ENCODE assay signal across 8 cellular contexts in genomic region chr11:125902927-125903752, GRCh38. TPM values are rescaled to one million over a fixed set of nuclear protein-coding genes. Genes with fewer than 3 reads are reported as not detected.
DNase-seq lines count a peak whose midpoint lies in the region; ATAC-seq, FAIRE-seq and TF ChIP-seq lines count a peak whose summit lies in the region.

A gene with protein sequence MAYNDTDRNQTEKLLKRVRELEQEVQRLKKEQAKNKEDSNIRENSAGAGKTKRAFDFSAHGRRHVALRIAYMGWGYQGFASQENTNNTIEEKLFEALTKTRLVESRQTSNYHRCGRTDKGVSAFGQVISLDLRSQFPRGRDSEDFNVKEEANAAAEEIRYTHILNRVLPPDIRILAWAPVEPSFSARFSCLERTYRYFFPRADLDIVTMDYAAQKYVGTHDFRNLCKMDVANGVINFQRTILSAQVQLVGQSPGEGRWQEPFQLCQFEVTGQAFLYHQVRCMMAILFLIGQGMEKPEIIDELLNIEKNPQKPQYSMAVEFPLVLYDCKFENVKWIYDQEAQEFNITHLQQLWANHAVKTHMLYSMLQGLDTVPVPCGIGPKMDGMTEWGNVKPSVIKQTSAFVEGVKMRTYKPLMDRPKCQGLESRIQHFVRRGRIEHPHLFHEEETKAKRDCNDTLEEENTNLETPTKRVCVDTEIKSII (minus strand): TSS chr11:125903206. CDS start chr11:125896284, 6,922 bp downstream.

- no peak within 1 kb of the TSS for H3K27ac ChIP-seq in SU-DHL-6 (ENCODE audit: low read depth, low read length)
- peak within 1 kb of the TSS; percentile 36 to 83 (median 54) for H3K27ac ChIP-seq in pancreas
- peak within 1 kb of the TSS; percentile 74 to 75 for H3K27ac ChIP-seq in tibial artery

- H3K27me3 Mint-ChIP-seq in activated naive CD8-positive, alpha-beta T cell treated with anti-CD3 and anti-CD28 coated beads, Interleukin-2, amount 10 ng/mL, durations not matched to agents 7 days and 5 days = peaks cover 22% of the 10 kb centered on the region

- H3K79me2 ChIP-seq in SU-DHL-6 (ENCODE audit: insufficient read depth, low read length) = peaks cover 12% of the 10 kb centered on the region; the same call in 1 of the 2 replicates

- H3K36me3 Mint-ChIP-seq in activated naive CD8-positive, alpha-beta T cell treated with anti-CD3 and anti-CD28 coated beads, Interleukin-2, amount 10 ng/mL, durations not matched to agents 7 days and 5 days = peaks cover 11% of the 10 kb centered on the region

- peak within 1 kb of the TSS; percentile 86 for H3K27ac Mint-ChIP-seq in activated naive CD8-positive, alpha-beta T cell treated with anti-CD3 and anti-CD28 coated beads, Interleukin-2, amount 10 ng/mL, durations not matched to agents 7 days and 5 days

- peaks cover 15% of the 10 kb centered on the region for H3K4me1 Mint-ChIP-seq in activated naive CD8-positive, alpha-beta T cell treated with anti-CD3 and anti-CD28 coated beads, Interleukin-2, amount 10 ng/mL, durations not matched to agents 7 days and 5 days

- no peaks in the 10 kb centered on the region for H3K36me3 ChIP-seq in SU-DHL-6 (ENCODE audit: low read length)
- H3K36me3 ChIP-seq in pancreas = no peaks in the 10 kb centered on the region
- H3K36me3 ChIP-seq in tibial artery = peaks cover 8 to 17% (median 13%) of the 10 kb centered on the region in 3 donors

- H3K27me3 ChIP-seq in SU-DHL-6 (ENCODE audit: low read length) = no peaks in the 10 kb centered on the region
- no peaks in the 10 kb centered on the region for H3K27me3 ChIP-seq in pancreas
- H3K27me3 ChIP-seq in tibial artery = peaks cover 0 to 27% of the 10 kb centered on the region in 2 donors

- 1 to 2% methylated on average over 31 of the region's 31 CpGs for WGBS in pancreas, 2 donors

- ATAC-seq in HG02678 (IDR thresholded peaks at IDR 0.05; ENCODE audit: unreplicated experiment) = peak; percentile 98
- peak; percentile 95 for ATAC-seq in activated naive CD8-positive, alpha-beta T cell treated with anti-CD3 and anti-CD28 coated beads, Interleukin-2, amount 10 ng/mL, durations not matched to agents 7 days and 5 days (ENCODE audit: low read depth)
- ATAC-seq in Right ventricle myocardium inferior = peak; percentile 95
- peak; percentile 96 to 98 (median 97) for ATAC-seq in pancreas

- intact Hi-C loops in Right ventricle myocardium inferior (cut with DNase I) = loop anchor here (1.0 to 10.0 kb wide), 2 partner anchors 14 to 362 kb away; partner anchors contain the start of genes FOXRED1 and SRPRA
- intact Hi-C loops in pancreas (cut with DNase I) = no loop called here
- intact Hi-C loops in tibial artery (cut with DNase I; ENCODE audit: low total_unique reads) = no loop called here

- DNase-seq in GM12864 (ENCODE audit: low read depth) (peak; percentile 54), NCI-H128 (lab: John Stamatoyannopoulos, UW; ENCODE audit: unreplicated experiment) (peak; percentile 75), Right ventricle myocardium inferior (ENCODE audit: missing footprints) (peak; percentile 96), pancreas (peak; percentile 87 to 97 (median 90)), tibial artery (peak; percentile 91 to 94)
- peak; percentile 88 for DNase-seq in activated naive CD8-positive, alpha-beta T cell treated with anti-CD3 and anti-CD28 coated beads, Interleukin-2, amount 10 ng/mL, durations not matched to agents 7 days and 5 days

- H3K4me3 ChIP-seq in GM12864 (ENCODE audit: low read depth, low read length) (peak within 1 kb of the TSS; percentile 70), SU-DHL-6 (ENCODE audit: insufficient read depth, low read length, poor library complexity, severe bottlenecking) (peak within 1 kb of the TSS; percentile 88), pancreas (peak within 1 kb of the TSS; percentile 44 to 75 (median 52)), tibial artery (peak within 1 kb of the TSS; percentile 54 to 62)

- peak within 1 kb of the TSS; percentile 89 for H3K4me3 Mint-ChIP-seq in activated naive CD8-positive, alpha-beta T cell treated with anti-CD3 and anti-CD28 coated beads, Interleukin-2, amount 10 ng/mL, durations not matched to agents 7 days and 5 days

- peak within 1 kb of the TSS; percentile 73 for H3K9ac ChIP-seq in SU-DHL-6 (ENCODE audit: low read length)

- no peaks in the 10 kb centered on the region for H3K9me3 Mint-ChIP-seq in activated naive CD8-positive, alpha-beta T cell treated with anti-CD3 and anti-CD28 coated beads, Interleukin-2, amount 10 ng/mL, durations not matched to agents 7 days and 5 days

- H4K20me1 ChIP-seq in SU-DHL-6 (ENCODE audit: low read depth, low read length) = no peaks in the 10 kb centered on the region

- POLR2A ChIA-PET in activated naive CD8-positive, alpha-beta T cell treated with anti-CD3 and anti-CD28 coated beads, Interleukin-2, amount 10 ng/mL, durations not matched to agents 7 days and 5 days (lab: Charles Lee) = interaction anchor here (0.6 to 2.7 kb wide), 7 partner anchors 10 to 412 kb away, joined by 3 to 44 read pairs (median 3); partner anchors contain the start of genes CHEK1 and HYLS1

- H3K4me1 ChIP-seq in pancreas = peaks cover 0 to 12% (median 6%) of the 10 kb centered on the region in 3 donors
- H3K4me1 ChIP-seq in tibial artery = peaks cover 0 to 24% (median 18%) of the 10 kb centered on the region in 4 donors

- peak; percentile 67 for FAIRE-seq in pancreas (lab: Jason Lieb, UNC)

- no peaks in the 10 kb centered on the region for H3K9me2 ChIP-seq in SU-DHL-6 (replicated peaks; ENCODE audit: insufficient read depth, low read length)

- H3K4me2 ChIP-seq in SU-DHL-6 (ENCODE audit: low read depth, low read length, poor library complexity, severe bottlenecking) = peak within 1 kb of the TSS; percentile 67

- TF ChIP-seq CTCF in GM12864 (IDR thresholded peaks at IDR 0.05; ENCODE audit: low read depth, low read length, missing control alignments) (no peak), SU-DHL-6 (IDR thresholded peaks at IDR 0.05; ENCODE audit: insufficient read depth, low read length, poor library complexity, severe bottlenecking) (no peak), pancreas (IDR thresholded peaks at IDR 0.05) (no peak), tibial artery (IDR thresholded peaks at IDR 0.05) (no peak)

- no peaks in the 10 kb centered on the region for H3K9me3 ChIP-seq in SU-DHL-6 (ENCODE audit: insufficient read depth, low read length)
- no peaks in the 10 kb centered on the region for H3K9me3 ChIP-seq in pancreas
- H3K9me3 ChIP-seq in tibial artery = no peaks in the 10 kb centered on the region

- H3F3A ChIP-seq in SU-DHL-6 (ENCODE audit: insufficient read depth) = no peaks in the 10 kb centered on the region

- peak within 1 kb of the TSS; percentile 64 for H2AFZ ChIP-seq in SU-DHL-6 (ENCODE audit: low read depth, low read length, severe bottlenecking)

RNA-seq across cellular contexts. Expression of the gene that starts here (rescaled TPM):
- total RNA-seq in activated naive CD8-positive, alpha-beta T cell treated with anti-CD3 and anti-CD28 coated beads, Interleukin-2, amount 10 ng/mL, durations not matched to agents 7 days and 5 days = 10 to 100 TPM; 10.1 to 10.9 TPM
- total RNA-seq in Right ventricle myocardium inferior = 8.1 TPM
- 10 to 100 TPM in 4 of 6 donors, 1 to 10 TPM in 2; 8.9 to 17.9 (median 11.5) TPM for total RNA-seq in pancreas
- polyA plus RNA-seq in pancreas = 10 to 100 TPM in 1 of 2 donors, 1 to 10 TPM in 1; 10.0 to 10.6 TPM
